Comparison of ENCODE assay signal across 18 cellular contexts in genomic region chr1:232873412-232873811, GRCh38.
"Had no signal": no experiment of that assay in that cellular context is flagged by ENCODE, and none has a peak within 500 bp of the region (broad histone marks: within the 10 kb centered on the region; RNA-seq: fewer than 3 reads in every experiment).

No MANE protein-coding gene starts in this region.

- H3K36me3 Mint-ChIP-seq: activated naive CD4-positive, alpha-beta T cell treated with anti-CD3 and anti-CD28 coated beads, Interleukin-2, amount 10 ng/mL, durations not matched to agents 7 days and 5 days; brain; naive thymus-derived CD4-positive, alpha-beta T cell had no signal

- H3K27me3 ChIP-seq: gastroesophageal sphincter, heart left ventricle, thyroid gland had no signal

- H3K27ac ChIP-seq: gastroesophageal sphincter, heart left ventricle, thyroid gland had no signal

- H3K27ac Mint-ChIP-seq: activated CD4-positive, alpha-beta T cell treated with anti-CD3 and anti-CD28 coated beads, Interleukin-2, amount 10 ng/mL, durations not matched to agents 7 days and 5 days; activated CD8-positive, alpha-beta T cell treated with anti-CD3 and anti-CD28 coated beads, Interleukin-2, amount 10 ng/mL, durations not matched to agents 7 days and 5 days; activated naive CD4-positive, alpha-beta T cell treated with anti-CD3 and anti-CD28 coated beads, Interleukin-2, amount 10 ng/mL, durations not matched to agents 7 days and 5 days; activated naive CD8-positive, alpha-beta T cell treated with anti-CD3 and anti-CD28 coated beads, Interleukin-2, amount 50 U/mL, for 24 hours; endodermal cell; naive thymus-derived CD4-positive, alpha-beta T cell had no signal

- H3K9me3 ChIP-seq: gastroesophageal sphincter, heart left ventricle, thyroid gland had no signal

- H3K36me3 ChIP-seq: gastroesophageal sphincter, heart left ventricle, thyroid gland had no signal

- H3K4me1 Mint-ChIP-seq: endodermal cell had no signal

- H3K9me3 Mint-ChIP-seq: activated T-cell treated with anti-CD3 and anti-CD28 coated beads, Interleukin-2, amount 50 U/mL, for 4 hours; brain; endodermal cell had no signal

- H3K4me1 ChIP-seq: thyroid gland had no signal

- DNase-seq: activated CD4-positive, alpha-beta T cell treated with anti-CD3 and anti-CD28 coated beads, Interleukin-2, amount 10 ng/mL, durations not matched to agents 7 days and 5 days; activated CD8-positive, alpha-beta T cell treated with anti-CD3 and anti-CD28 coated beads, Interleukin-2, amount 10 ng/mL, durations not matched to agents 7 days and 5 days; activated naive CD4-positive, alpha-beta T cell treated with anti-CD3 and anti-CD28 coated beads, Interleukin-2, amount 10 ng/mL, durations not matched to agents 7 days and 5 days; activated naive CD8-positive, alpha-beta T cell treated with anti-CD3 and anti-CD28 coated beads, Interleukin-2, amount 50 U/mL, for 24 hours; activated T-cell treated with anti-CD3 and anti-CD28 coated beads, Interleukin-2, amount 50 U/mL, for 4 hours; anterior cingulate cortex; central memory CD4-positive, alpha-beta T cell; endodermal cell; heart left ventricle; mesendoderm; naive thymus-derived CD4-positive, alpha-beta T cell; stimulated activated CD4-positive, alpha-beta T cell treated with anti-CD3 and anti-CD28 coated beads, Interleukin-1b, Interleukin-23, amount 100 ng/mL, for 48 hours; stimulated activated CD8-positive, alpha-beta memory T cell treated with anti-CD3 and anti-CD28 coated beads, Interleukin-4, amount 100 ng/mL, for 48 hours; stimulated activated naive CD4-positive, alpha-beta T cell; T-helper 1 cell; thyroid gland had no signal

- H3K27me3 Mint-ChIP-seq: activated CD4-positive, alpha-beta T cell treated with anti-CD3 and anti-CD28 coated beads, Interleukin-2, amount 10 ng/mL, durations not matched to agents 7 days and 5 days had no signal

- H3K4me3 Mint-ChIP-seq: activated CD4-positive, alpha-beta T cell treated with anti-CD3 and anti-CD28 coated beads, Interleukin-2, amount 10 ng/mL, durations not matched to agents 7 days and 5 days; activated CD8-positive, alpha-beta T cell treated with anti-CD3 and anti-CD28 coated beads, Interleukin-2, amount 10 ng/mL, durations not matched to agents 7 days and 5 days; activated naive CD4-positive, alpha-beta T cell treated with anti-CD3 and anti-CD28 coated beads, Interleukin-2, amount 10 ng/mL, durations not matched to agents 7 days and 5 days; activated naive CD8-positive, alpha-beta T cell treated with anti-CD3 and anti-CD28 coated beads, Interleukin-2, amount 50 U/mL, for 24 hours; activated T-cell treated with anti-CD3 and anti-CD28 coated beads, Interleukin-2, amount 50 U/mL, for 4 hours; brain; endodermal cell; naive thymus-derived CD4-positive, alpha-beta T cell had no signal

- H3K4me3 ChIP-seq: gastroesophageal sphincter, heart left ventricle, thyroid gland had no signal
